Comparison of ENCODE assay signal across 21 cellular contexts in genomic region chr6:163841326-163841725, GRCh38.
"Had no signal": no experiment of that assay in that cellular context is flagged by ENCODE, and none has a peak within 500 bp of the region (broad histone marks: within the 10 kb centered on the region; RNA-seq: fewer than 3 reads in every experiment).

No MANE protein-coding gene starts in this region.

- H3K27ac ChIP-seq: coronary artery, esophagus muscularis mucosa, right atrium auricular region, sigmoid colon, skin epidermis, testis, tibial nerve had no signal

- H3K9me3 ChIP-seq: esophagus muscularis mucosa, right atrium auricular region, testis, tibial nerve had no signal

- DNase-seq: effector CD4-positive, alpha-beta T cell; foreskin fibroblast; immature natural killer cell; left cardiac atrium; left ventricle myocardium superior; mesenchymal stem cell; midbrain; nephron progenitor cell; posterior cingulate gyrus; sigmoid colon; stimulated activated CD4-positive, alpha-beta T cell treated with anti-CD3 and anti-CD28 coated beads, Interleukin-2, amount 100 ng/mL, for 24 hours; stimulated activated CD4-positive, alpha-beta T cell treated with anti-CD3 and anti-CD28 coated beads, Interleukin-4, amount 100 ng/mL, for 4 hours; stimulated activated naive B cell treated with anti-CD40 and anti-IgM and Interleukin-4, amounts not matched to agents 10 μg/mL and 1 μg/mL and 100 μg/mL, for 72 hours; stimulated activated naive CD8-positive, alpha-beta T cell treated with anti-CD3 and anti-CD28 coated beads, Interleukin-15, amount 100 ng/mL, for 72 hours; testis had no signal

- H3K36me3 ChIP-seq: esophagus muscularis mucosa, right atrium auricular region, sigmoid colon, tibial nerve had no signal

- H3K27me3 ChIP-seq: esophagus muscularis mucosa, right atrium auricular region, sigmoid colon, testis, tibial nerve had no signal

- ATAC-seq: left cardiac atrium; left ventricle myocardium superior; stimulated activated naive B cell treated with anti-CD40 and anti-IgM and Interleukin-4, amounts not matched to agents 10 μg/mL and 1 μg/mL and 100 μg/mL, for 72 hours; stimulated activated naive CD8-positive, alpha-beta T cell treated with anti-CD3 and anti-CD28 coated beads, Interleukin-15, amount 100 ng/mL, for 72 hours had no signal

- H3K4me3 ChIP-seq: coronary artery, esophagus muscularis mucosa, lung, right atrium auricular region, sigmoid colon, skin epidermis, testis, tibial nerve had no signal
